ENCODE assay signal across 8 cellular contexts in the genomic region with DNA sequence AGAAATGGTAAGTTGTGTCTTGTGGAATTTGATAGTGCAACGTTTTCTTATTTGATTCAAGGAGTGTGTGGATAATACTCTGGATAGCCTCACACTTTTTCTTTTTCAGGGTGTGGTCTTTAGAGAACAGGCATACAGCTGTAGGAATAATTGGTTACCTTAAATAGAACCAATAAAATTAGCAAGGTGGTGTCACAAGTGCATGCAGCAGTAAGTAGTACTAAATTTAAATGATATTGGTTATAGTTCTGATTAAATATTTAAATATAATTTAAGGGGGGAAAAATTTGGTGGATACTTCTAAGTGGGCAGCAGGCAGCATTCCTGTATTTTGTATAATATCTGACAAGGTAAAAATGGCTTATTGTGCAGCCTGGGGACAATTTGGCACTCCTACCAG. TPM values are rescaled to one million over a fixed set of nuclear protein-coding genes. Genes with fewer than 3 reads are reported as not detected.
DNase-seq lines count a peak whose midpoint lies in the region; ATAC-seq and TF ChIP-seq lines count a peak whose summit lies in the region.
"Had no signal": no experiment of that assay in that cellular context is flagged by ENCODE, and none has a peak within 500 bp of the region (broad histone marks: within the 10 kb centered on the region; RNA-seq: fewer than 3 reads in every experiment).

No MANE protein-coding gene starts in this region.

- H2AFZ ChIP-seq in GM23338 (no peak overlapping the region), SU-DHL-6 (ENCODE audit: low read depth, low read length, severe bottlenecking) (no peak overlapping the region), fibroblast of lung (ENCODE audit: low read length) (no peak overlapping the region)

- H3K27me3 ChIP-seq in GM23338 (ENCODE audit: insufficient read depth), result no peaks in the 10 kb centered on the region
- no peaks in the 10 kb centered on the region for H3K27me3 ChIP-seq in SU-DHL-6 (ENCODE audit: low read length)
- H3K27me3 ChIP-seq in fibroblast of lung (ENCODE audit: control insufficient read depth, insufficient read depth, low read length), result no peaks in the 10 kb centered on the region

- peak overlapping the region; percentile 97 for H3K4me3 Mint-ChIP-seq in GM23338

- ATAC-seq in GM23338, result no peak
- ATAC-seq in HG02798 (IDR thresholded peaks at IDR 0.05; ENCODE audit: poor library complexity, unreplicated experiment), result no peak

- H3K27ac ChIP-seq in GM23338 (ENCODE audit: low read depth), result no peak overlapping the region; the same call in 1 of the 2 replicates
- H3K27ac ChIP-seq in SU-DHL-6 (ENCODE audit: low read depth, low read length), result no peak overlapping the region
- no peak overlapping the region for H3K27ac ChIP-seq in fibroblast of lung (ENCODE audit: insufficient read depth, low read length)

- H3K4me1 ChIP-seq in GM23338 (ENCODE audit: insufficient read depth) (peaks cover 28% of the 10 kb centered on the region), fibroblast of lung (ENCODE audit: control insufficient read depth, extremely low read depth, insufficient read depth, low read length) (peaks cover 20% of the 10 kb centered on the region)

- peaks cover 20% of the 10 kb centered on the region for H3K27me3 Mint-ChIP-seq in GM23338 (ENCODE audit: insufficient read depth, low read depth, poor library complexity)

- peaks cover 33% of the 10 kb centered on the region for H3K4me1 Mint-ChIP-seq in GM23338

- H3K9me3 ChIP-seq in SU-DHL-6 (ENCODE audit: insufficient read depth, low read length), result no peaks in the 10 kb centered on the region
- H3K9me3 ChIP-seq in fibroblast of lung (ENCODE audit: control insufficient read depth, insufficient read depth, low read depth, low read length), result no peaks in the 10 kb centered on the region

- H3K4me2 ChIP-seq in GM23338 (peak overlapping the region; percentile 76), SU-DHL-6 (ENCODE audit: low read depth, low read length, poor library complexity, severe bottlenecking) (peak overlapping the region; percentile 88), fibroblast of lung (ENCODE audit: extremely low read depth, insufficient read depth, low read length) (peak overlapping the region; percentile 72)

- DNase-seq in GM23338 (ENCODE audit: low spot score), result no peak
- DNase-seq in fibroblast of lung (ENCODE audit: low read depth in 2 of 2), result no peak
- DNase-seq in skeletal muscle cell (ENCODE audit: low read depth), result no peak
- no peak for DNase-seq in MV-4-11 (lab: John Stamatoyannopoulos, UW)
- DNase-seq in GM13977 (ENCODE audit: low spot score), result no peak
- DNase-seq: NCI-H1930 had no signal

- H4K20me1 ChIP-seq in GM23338 (replicated peaks; ENCODE audit: insufficient read depth), result peaks cover 71% of the 10 kb centered on the region
- H4K20me1 ChIP-seq in SU-DHL-6 (ENCODE audit: low read depth, low read length), result peaks cover 41% of the 10 kb centered on the region
- H4K20me1 ChIP-seq in fibroblast of lung (ENCODE audit: control insufficient read depth, extremely low read depth, insufficient read depth, low read length), result peaks cover 8% of the 10 kb centered on the region

- H3K79me2 ChIP-seq in GM23338 (replicated peaks; ENCODE audit: insufficient read depth) (peaks cover 82% of the 10 kb centered on the region), SU-DHL-6 (ENCODE audit: insufficient read depth, low read length) (peaks cover 85% of the 10 kb centered on the region), fibroblast of lung (ENCODE audit: control insufficient read depth, insufficient read depth, low read length) (peaks cover 85% of the 10 kb centered on the region)

- in situ Hi-C loops in GM13977 (cut with MboI; ENCODE audit: low pct_unique_long_range_greater_than_20kb, low sequenced_read_pairs, unreplicated experiment), result no loop called here

- no peaks in the 10 kb centered on the region for H3K9me2 ChIP-seq in GM23338 (ENCODE audit: insufficient read depth)
- no peaks in the 10 kb centered on the region for H3K9me2 ChIP-seq in SU-DHL-6 (replicated peaks; ENCODE audit: insufficient read depth, low read length)

- no peak for TF ChIP-seq CTCF in GM23338 (conservative IDR thresholded peaks at IDR 0.05; ENCODE audit: low read depth in 2 of 2)
- no peak for TF ChIP-seq CTCF in SU-DHL-6 (IDR thresholded peaks at IDR 0.05; ENCODE audit: insufficient read depth, low read length, poor library complexity, severe bottlenecking)
- TF ChIP-seq CTCF in fibroblast of lung (conservative IDR thresholded peaks at IDR 0.05 in 1 of 2, IDR thresholded peaks at IDR 0.05 in 1 of 2; ENCODE audit: low read depth in 1 of 2, low read length in 2 of 2), result no peak
- no peak for TF ChIP-seq CTCF in GM13977 (IDR thresholded peaks at IDR 0.05; ENCODE audit: extremely low read depth, insufficient read depth, missing control alignments)

- H3K36me3 ChIP-seq in GM23338 (ENCODE audit: insufficient read depth), result peaks cover 17% of the 10 kb centered on the region
- peaks cover 30% of the 10 kb centered on the region; the same call in 1 of the 2 replicates for H3K36me3 ChIP-seq in SU-DHL-6 (ENCODE audit: low read length)
- H3K36me3 ChIP-seq in fibroblast of lung (ENCODE audit: control insufficient read depth, insufficient read depth, low read length), result peaks cover 7% of the 10 kb centered on the region

- peaks cover 3% of the 10 kb centered on the region; the same call in 1 of the 3 replicates for H3K9me3 Mint-ChIP-seq in GM23338

- H3K9ac ChIP-seq in SU-DHL-6 (ENCODE audit: low read length), result peak overlapping the region; percentile 95; the same call in 1 of the 2 replicates
- H3K9ac ChIP-seq in fibroblast of lung (ENCODE audit: insufficient read depth, low read length), result no peak overlapping the region

- peaks cover 70% of the 10 kb centered on the region for H3K36me3 Mint-ChIP-seq in GM23338 (ENCODE audit: low read depth)

- H3F3A ChIP-seq in GM23338 (replicated peaks; ENCODE audit: low read depth), result no peaks in the 10 kb centered on the region; the same call in 1 of the 2 replicates
- no peaks in the 10 kb centered on the region; the same call in 1 of the 2 replicates for H3F3A ChIP-seq in SU-DHL-6 (ENCODE audit: insufficient read depth)

- no peak overlapping the region for H3K27ac Mint-ChIP-seq in GM23338

- H3K4me3 ChIP-seq in GM23338 (peak overlapping the region; percentile 95), SU-DHL-6 (ENCODE audit: insufficient read depth, low read length, poor library complexity, severe bottlenecking) (peak overlapping the region; percentile 77), fibroblast of lung (replicated peaks in 1 of 4; ENCODE audit: control extremely low read depth in 1 of 4, insufficient read depth in 1 of 4, low read depth in 3 of 4, low read length in 4 of 4) (peak overlapping the region; percentile 76 to 98 (median 96)), skeletal muscle cell (ENCODE audit: low read depth, low read length) (peak overlapping the region; percentile 74)

TF ChIP-seq in GM23338, 12 proteins besides CTCF, POLR2A, EP300 and RAD21 (continues in another document):
- TF ChIP-seq, protein P1, sequence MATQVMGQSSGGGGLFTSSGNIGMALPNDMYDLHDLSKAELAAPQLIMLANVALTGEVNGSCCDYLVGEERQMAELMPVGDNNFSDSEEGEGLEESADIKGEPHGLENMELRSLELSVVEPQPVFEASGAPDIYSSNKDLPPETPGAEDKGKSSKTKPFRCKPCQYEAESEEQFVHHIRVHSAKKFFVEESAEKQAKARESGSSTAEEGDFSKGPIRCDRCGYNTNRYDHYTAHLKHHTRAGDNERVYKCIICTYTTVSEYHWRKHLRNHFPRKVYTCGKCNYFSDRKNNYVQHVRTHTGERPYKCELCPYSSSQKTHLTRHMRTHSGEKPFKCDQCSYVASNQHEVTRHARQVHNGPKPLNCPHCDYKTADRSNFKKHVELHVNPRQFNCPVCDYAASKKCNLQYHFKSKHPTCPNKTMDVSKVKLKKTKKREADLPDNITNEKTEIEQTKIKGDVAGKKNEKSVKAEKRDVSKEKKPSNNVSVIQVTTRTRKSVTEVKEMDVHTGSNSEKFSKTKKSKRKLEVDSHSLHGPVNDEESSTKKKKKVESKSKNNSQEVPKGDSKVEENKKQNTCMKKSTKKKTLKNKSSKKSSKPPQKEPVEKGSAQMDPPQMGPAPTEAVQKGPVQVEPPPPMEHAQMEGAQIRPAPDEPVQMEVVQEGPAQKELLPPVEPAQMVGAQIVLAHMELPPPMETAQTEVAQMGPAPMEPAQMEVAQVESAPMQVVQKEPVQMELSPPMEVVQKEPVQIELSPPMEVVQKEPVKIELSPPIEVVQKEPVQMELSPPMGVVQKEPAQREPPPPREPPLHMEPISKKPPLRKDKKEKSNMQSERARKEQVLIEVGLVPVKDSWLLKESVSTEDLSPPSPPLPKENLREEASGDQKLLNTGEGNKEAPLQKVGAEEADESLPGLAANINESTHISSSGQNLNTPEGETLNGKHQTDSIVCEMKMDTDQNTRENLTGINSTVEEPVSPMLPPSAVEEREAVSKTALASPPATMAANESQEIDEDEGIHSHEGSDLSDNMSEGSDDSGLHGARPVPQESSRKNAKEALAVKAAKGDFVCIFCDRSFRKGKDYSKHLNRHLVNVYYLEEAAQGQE (IDR thresholded peaks at IDR 0.05; ENCODE audit: unreplicated experiment), result no peak
- no peak for TF ChIP-seq CREB1 (CRISPR knock-in tag; IDR thresholded peaks at IDR 0.05; ENCODE audit: low read depth)
- TF ChIP-seq NANOG (IDR thresholded peaks at IDR 0.05; ENCODE audit: borderline replicate concordance), result no peak

RNA-seq across cellular contexts. Expression of gene HAPSTR1, which starts 3.7 kb away (rescaled TPM):
- 66.0 and 66.3 TPM in 2 replicates for total RNA-seq in GM23338 (2014; rRNA removed; shearing (Covaris generic))
- polyA plus RNA-seq in GM23338 (2016; fragmentation: Nextera tagmentation; extraction: Ambion mirVana), result 8.1 and 9.5 TPM in 2 replicates
- total RNA-seq in fibroblast of lung, result 45.2 and 57.3 TPM in 2 replicates
- 33.2 and 37.5 TPM in 2 replicates for polyA plus RNA-seq in fibroblast of lung
- polyA plus RNA-seq in fibroblast of lung (2012), result 23.7 and 28.8 TPM in 2 replicates
- polyA minus RNA-seq in fibroblast of lung (ENCODE audit: low replicate concordance), result 35.9 and 46.1 TPM in 2 replicates
